In genomic region chr7:43870316-43870715, GRCh38 we compare ENCODE assay signal across 8 cellular contexts. TPM values are rescaled to one million over a fixed set of nuclear protein-coding genes. Genes with fewer than 3 reads are reported as not detected.
A peak's percentile ranks its signal among the peaks of the same experiment; 100 is the strongest.
DNase-seq lines count a peak whose midpoint lies in the region; ATAC-seq and TF ChIP-seq lines count a peak whose summit lies in the region.

No MANE protein-coding gene starts in this region.

- H3K27me3 ChIP-seq in BLaER1 treated with 17β-estradiol and CSF1 and Interleukin-3, amounts not matched to agents 10 nM and 100 nM: peaks cover 0 to 15% (median 0%) of the 10 kb centered on the region in 11 experiments; a peak in 2 of 22 replicates
- H3K27me3 ChIP-seq in Karpas-422 (ENCODE audit: low read length) (no peaks in the 10 kb centered on the region), mammary epithelial cell (ENCODE audit: insufficient read depth, low read length) (no peaks in the 10 kb centered on the region), neutrophil (no peaks in the 10 kb centered on the region)

- ATAC-seq in HG02588 (IDR thresholded peaks at IDR 0.05; ENCODE audit: unreplicated experiment): no peak
- no peak for ATAC-seq in HG02623 (IDR thresholded peaks at IDR 0.05; ENCODE audit: unreplicated experiment)

- H3K79me2 ChIP-seq in Karpas-422 (ENCODE audit: low read length): peaks cover 3% of the 10 kb centered on the region; the same call in 1 of the 2 replicates
- H3K79me2 ChIP-seq in mammary epithelial cell (ENCODE audit: insufficient read depth, low read length): peaks cover 14% of the 10 kb centered on the region

- no peak for TF ChIP-seq CTCF in mammary epithelial cell (conservative IDR thresholded peaks at IDR 0.05 in 1 of 2, IDR thresholded peaks at IDR 0.05 in 1 of 2; ENCODE audit: extremely low read depth in 1 of 2, insufficient read depth in 1 of 2, low read depth in 1 of 2, low read length in 2 of 2)
- TF ChIP-seq CTCF in neutrophil (IDR thresholded peaks at IDR 0.05): no peak

- in situ Hi-C loops in mammary epithelial cell (cut with MboI; ENCODE audit: low sequenced_read_pairs in 2 of 2): no loop called here

- dilution Hi-C loops in mammary epithelial cell (cut with HindIII; ENCODE audit: low sequenced_read_pairs): no loop called here

- peak overlapping the region in 8 of 11 experiments; percentile 63 to 84 (median 74); a peak in 15 of 22 replicates for H3K27ac ChIP-seq in BLaER1 treated with 17β-estradiol and CSF1 and Interleukin-3, amounts not matched to agents 10 nM and 100 nM
- no peak overlapping the region for H3K27ac ChIP-seq in Karpas-422 (ENCODE audit: low read length)
- peak overlapping the region; percentile 97 for H3K27ac ChIP-seq in mammary epithelial cell (ENCODE audit: insufficient read depth, low read depth, low read length)
- H3K27ac ChIP-seq in neutrophil: peak overlapping the region; percentile 91

- peak overlapping the region; percentile 78 to 92 (median 83) for H3K4me2 ChIP-seq in BLaER1 treated with 17β-estradiol and CSF1 and Interleukin-3, amounts not matched to agents 10 nM and 100 nM
- H3K4me2 ChIP-seq in Karpas-422 (ENCODE audit: low read depth, low read length, poor library complexity, severe bottlenecking): peak overlapping the region; percentile 97
- H3K4me2 ChIP-seq in mammary epithelial cell (ENCODE audit: insufficient read depth, low read depth, low read length): peak overlapping the region; percentile 92

- H3K9me2 ChIP-seq in Karpas-422 (replicated peaks; ENCODE audit: insufficient read depth, low read length): no peaks in the 10 kb centered on the region

- WGBS in mammary epithelial cell (ENCODE audit: low coverage, missing lambda C conversion rate): 89% methylated on average over 4 of the region's 4 CpGs

- H3K9ac ChIP-seq in BLaER1 treated with 17β-estradiol and CSF1 and Interleukin-3, amounts not matched to agents 10 nM and 100 nM: peak overlapping the region in 5 of 11 experiments; percentile 69 to 85 (median 81); a peak in 4 of 22 replicates
- H3K9ac ChIP-seq in Karpas-422 (ENCODE audit: low read length) (no peak overlapping the region), mammary epithelial cell (ENCODE audit: insufficient read depth, low read length) (peak overlapping the region; percentile 95)

- peak overlapping the region in 5 of 10 experiments; percentile 65 to 83 (median 75); a peak in 10 of 20 replicates for H3K4me3 ChIP-seq in BLaER1 treated with 17β-estradiol and CSF1 and Interleukin-3, amounts not matched to agents 10 nM and 100 nM
- peak overlapping the region; percentile 87 for H3K4me3 ChIP-seq in Karpas-422 (ENCODE audit: low read length)
- H3K4me3 ChIP-seq in mammary epithelial cell (replicated peaks in 1 of 3; ENCODE audit: insufficient read depth in 1 of 3, low read depth in 2 of 3, low read length in 3 of 3): no peak overlapping the region
- H3K4me3 ChIP-seq in neutrophil (ENCODE audit: low read depth in 1 of 2, low read length in 1 of 2): peak overlapping the region in 1 of 2 experiments; percentile 64

- DNase-seq in Karpas-422: no peak
- DNase-seq in mammary epithelial cell: no peak
- DNase-seq in RPMI8226: no peak
- no peak for DNase-seq in 8988T

- peaks cover 0 to 23% (median 7%) of the 10 kb centered on the region in 11 experiments; a peak in 18 of 22 replicates for H4K20me1 ChIP-seq in BLaER1 treated with 17β-estradiol and CSF1 and Interleukin-3, amounts not matched to agents 10 nM and 100 nM
- H4K20me1 ChIP-seq in Karpas-422 (ENCODE audit: insufficient read depth, low read depth, low read length): no peaks in the 10 kb centered on the region
- H4K20me1 ChIP-seq in mammary epithelial cell (ENCODE audit: insufficient read depth, low read length): no peaks in the 10 kb centered on the region

- no peak overlapping the region for H2AFZ ChIP-seq in Karpas-422 (ENCODE audit: low read length)
- no peak overlapping the region for H2AFZ ChIP-seq in mammary epithelial cell (ENCODE audit: low read depth, low read length)

- CTCF ChIA-PET in mammary epithelial cell (lab: Charles Lee; ENCODE audit: low non-redundant PET): no interaction called here

- peaks cover 0 to 19% (median 6%) of the 10 kb centered on the region in 11 experiments; a peak in 10 of 22 replicates for H3K9me3 ChIP-seq in BLaER1 treated with 17β-estradiol and CSF1 and Interleukin-3, amounts not matched to agents 10 nM and 100 nM (replicated peaks in 1 of 11)
- no peaks in the 10 kb centered on the region for H3K9me3 ChIP-seq in Karpas-422 (ENCODE audit: low read length)
- H3K9me3 ChIP-seq in mammary epithelial cell (replicated peaks; ENCODE audit: insufficient read depth, low read length): peaks cover 9% of the 10 kb centered on the region
- H3K9me3 ChIP-seq in neutrophil: no peaks in the 10 kb centered on the region

- H3K36me3 ChIP-seq in BLaER1 treated with 17β-estradiol and CSF1 and Interleukin-3, amounts not matched to agents 10 nM and 100 nM: peaks cover 19 to 45% (median 40%) of the 10 kb centered on the region in 11 experiments
- H3K36me3 ChIP-seq in Karpas-422 (ENCODE audit: insufficient read depth, low read length) (0 out of 2 replicates have a peak, but pooled peaks cover 12% of the 10 kb centered on the region), mammary epithelial cell (ENCODE audit: insufficient read depth, low read length) (peaks cover 5% of the 10 kb centered on the region), neutrophil (peaks cover 7% of the 10 kb centered on the region)

- peaks cover 35 to 49% (median 43%) of the 10 kb centered on the region in 10 experiments for H3K4me1 ChIP-seq in BLaER1 treated with 17β-estradiol and CSF1 and Interleukin-3, amounts not matched to agents 10 nM and 100 nM
- peaks cover 19% of the 10 kb centered on the region for H3K4me1 ChIP-seq in Karpas-422 (ENCODE audit: low read length)
- peaks cover 42% of the 10 kb centered on the region for H3K4me1 ChIP-seq in mammary epithelial cell (ENCODE audit: insufficient read depth, low read length)
- H3K4me1 ChIP-seq in neutrophil (ENCODE audit: control insufficient read depth in 1 of 2, insufficient read depth in 1 of 2, low read depth in 1 of 2, low read length in 1 of 2): peaks cover 17 to 20% of the 10 kb centered on the region in 2 experiments

- intact Hi-C loops in mammary epithelial cell (cut with micrococcal nuclease): loop anchor here (1.0 kb wide), 1 partner anchor 35 kb away; no protein-coding TSS in a partner anchor

- BruUV-seq in mammary epithelial cell (replicated peaks; lab: Mats Ljungman, UMichigan): no TSS peak

RNA-seq across cellular contexts. Expression of gene MRPS24, which starts 1.0 kb away (rescaled TPM):
- total RNA-seq in Karpas-422 (2014; rRNA removed; shearing (Covaris generic); ENCODE audit: low replicate concordance): 94.1 and 100 TPM in 2 replicates
- 100 to 1,000 TPM in 1 of 2 donors, 10 to 100 TPM in 1; 49.0 to 114 TPM for total RNA-seq in mammary epithelial cell
- polyA plus RNA-seq in mammary epithelial cell: 149 TPM
- polyA minus RNA-seq in mammary epithelial cell: 144 TPM

RNA-seq across cellular contexts. Expression of gene URGCP, which starts 36.1 kb away (rescaled TPM):
- total RNA-seq in Karpas-422 (2014; rRNA removed; shearing (Covaris generic); ENCODE audit: low replicate concordance): 30.7 and 34.2 TPM in 2 replicates
- total RNA-seq in mammary epithelial cell: 10 to 100 TPM; 28.0 to 40.5 TPM
- polyA plus RNA-seq in mammary epithelial cell: 21.8 TPM
- 76.9 TPM for polyA minus RNA-seq in mammary epithelial cell

RNA-seq across cellular contexts. Expression of gene UBE2D4, which starts 55.9 kb away (rescaled TPM):
- total RNA-seq in Karpas-422 (2014; rRNA removed; shearing (Covaris generic); ENCODE audit: low replicate concordance): 19.0 and 29.3 TPM in 2 replicates
- total RNA-seq in mammary epithelial cell: 1 to 10 TPM; 3.9 to 7.7 TPM
- 8.7 TPM for polyA plus RNA-seq in mammary epithelial cell
- polyA minus RNA-seq in mammary epithelial cell: 8.8 TPM
